In the genomic region with DNA sequence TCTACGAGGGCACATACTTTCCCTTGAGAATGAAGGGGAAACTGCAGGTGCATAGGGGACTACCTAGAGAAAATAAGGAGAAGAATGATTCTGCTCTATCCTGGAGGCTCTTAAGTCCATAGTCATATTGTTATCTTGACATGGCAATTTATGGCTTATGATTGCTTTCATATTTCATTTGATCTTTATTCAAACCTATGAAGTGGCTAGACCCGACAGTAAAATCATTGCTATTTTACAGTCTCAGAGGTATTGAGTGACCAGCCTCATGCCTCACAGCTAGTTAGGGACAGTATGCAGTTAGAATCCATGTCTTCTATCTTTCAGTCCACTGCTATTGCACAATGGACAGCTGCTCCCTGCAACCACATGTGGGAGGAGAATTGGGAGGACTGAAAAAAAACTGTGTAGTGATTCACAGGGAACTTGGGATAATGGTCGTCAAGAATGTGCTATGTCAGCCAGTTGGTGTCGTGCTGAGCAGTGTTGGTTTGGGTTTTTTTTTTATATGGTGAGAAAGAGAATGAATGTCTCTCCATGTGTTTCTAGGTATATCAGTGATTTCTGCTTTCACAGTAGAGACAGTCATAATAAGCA, we compare ENCODE assay signal across 1 cellular context.
TF ChIP-seq lines count a peak whose summit lies in the region.

No MANE protein-coding gene starts in this region.

TF ChIP-seq in GM23338, 12 proteins besides CTCF, POLR2A, EP300 and RAD21 (continued from another document):
- TF ChIP-seq, protein P1, sequence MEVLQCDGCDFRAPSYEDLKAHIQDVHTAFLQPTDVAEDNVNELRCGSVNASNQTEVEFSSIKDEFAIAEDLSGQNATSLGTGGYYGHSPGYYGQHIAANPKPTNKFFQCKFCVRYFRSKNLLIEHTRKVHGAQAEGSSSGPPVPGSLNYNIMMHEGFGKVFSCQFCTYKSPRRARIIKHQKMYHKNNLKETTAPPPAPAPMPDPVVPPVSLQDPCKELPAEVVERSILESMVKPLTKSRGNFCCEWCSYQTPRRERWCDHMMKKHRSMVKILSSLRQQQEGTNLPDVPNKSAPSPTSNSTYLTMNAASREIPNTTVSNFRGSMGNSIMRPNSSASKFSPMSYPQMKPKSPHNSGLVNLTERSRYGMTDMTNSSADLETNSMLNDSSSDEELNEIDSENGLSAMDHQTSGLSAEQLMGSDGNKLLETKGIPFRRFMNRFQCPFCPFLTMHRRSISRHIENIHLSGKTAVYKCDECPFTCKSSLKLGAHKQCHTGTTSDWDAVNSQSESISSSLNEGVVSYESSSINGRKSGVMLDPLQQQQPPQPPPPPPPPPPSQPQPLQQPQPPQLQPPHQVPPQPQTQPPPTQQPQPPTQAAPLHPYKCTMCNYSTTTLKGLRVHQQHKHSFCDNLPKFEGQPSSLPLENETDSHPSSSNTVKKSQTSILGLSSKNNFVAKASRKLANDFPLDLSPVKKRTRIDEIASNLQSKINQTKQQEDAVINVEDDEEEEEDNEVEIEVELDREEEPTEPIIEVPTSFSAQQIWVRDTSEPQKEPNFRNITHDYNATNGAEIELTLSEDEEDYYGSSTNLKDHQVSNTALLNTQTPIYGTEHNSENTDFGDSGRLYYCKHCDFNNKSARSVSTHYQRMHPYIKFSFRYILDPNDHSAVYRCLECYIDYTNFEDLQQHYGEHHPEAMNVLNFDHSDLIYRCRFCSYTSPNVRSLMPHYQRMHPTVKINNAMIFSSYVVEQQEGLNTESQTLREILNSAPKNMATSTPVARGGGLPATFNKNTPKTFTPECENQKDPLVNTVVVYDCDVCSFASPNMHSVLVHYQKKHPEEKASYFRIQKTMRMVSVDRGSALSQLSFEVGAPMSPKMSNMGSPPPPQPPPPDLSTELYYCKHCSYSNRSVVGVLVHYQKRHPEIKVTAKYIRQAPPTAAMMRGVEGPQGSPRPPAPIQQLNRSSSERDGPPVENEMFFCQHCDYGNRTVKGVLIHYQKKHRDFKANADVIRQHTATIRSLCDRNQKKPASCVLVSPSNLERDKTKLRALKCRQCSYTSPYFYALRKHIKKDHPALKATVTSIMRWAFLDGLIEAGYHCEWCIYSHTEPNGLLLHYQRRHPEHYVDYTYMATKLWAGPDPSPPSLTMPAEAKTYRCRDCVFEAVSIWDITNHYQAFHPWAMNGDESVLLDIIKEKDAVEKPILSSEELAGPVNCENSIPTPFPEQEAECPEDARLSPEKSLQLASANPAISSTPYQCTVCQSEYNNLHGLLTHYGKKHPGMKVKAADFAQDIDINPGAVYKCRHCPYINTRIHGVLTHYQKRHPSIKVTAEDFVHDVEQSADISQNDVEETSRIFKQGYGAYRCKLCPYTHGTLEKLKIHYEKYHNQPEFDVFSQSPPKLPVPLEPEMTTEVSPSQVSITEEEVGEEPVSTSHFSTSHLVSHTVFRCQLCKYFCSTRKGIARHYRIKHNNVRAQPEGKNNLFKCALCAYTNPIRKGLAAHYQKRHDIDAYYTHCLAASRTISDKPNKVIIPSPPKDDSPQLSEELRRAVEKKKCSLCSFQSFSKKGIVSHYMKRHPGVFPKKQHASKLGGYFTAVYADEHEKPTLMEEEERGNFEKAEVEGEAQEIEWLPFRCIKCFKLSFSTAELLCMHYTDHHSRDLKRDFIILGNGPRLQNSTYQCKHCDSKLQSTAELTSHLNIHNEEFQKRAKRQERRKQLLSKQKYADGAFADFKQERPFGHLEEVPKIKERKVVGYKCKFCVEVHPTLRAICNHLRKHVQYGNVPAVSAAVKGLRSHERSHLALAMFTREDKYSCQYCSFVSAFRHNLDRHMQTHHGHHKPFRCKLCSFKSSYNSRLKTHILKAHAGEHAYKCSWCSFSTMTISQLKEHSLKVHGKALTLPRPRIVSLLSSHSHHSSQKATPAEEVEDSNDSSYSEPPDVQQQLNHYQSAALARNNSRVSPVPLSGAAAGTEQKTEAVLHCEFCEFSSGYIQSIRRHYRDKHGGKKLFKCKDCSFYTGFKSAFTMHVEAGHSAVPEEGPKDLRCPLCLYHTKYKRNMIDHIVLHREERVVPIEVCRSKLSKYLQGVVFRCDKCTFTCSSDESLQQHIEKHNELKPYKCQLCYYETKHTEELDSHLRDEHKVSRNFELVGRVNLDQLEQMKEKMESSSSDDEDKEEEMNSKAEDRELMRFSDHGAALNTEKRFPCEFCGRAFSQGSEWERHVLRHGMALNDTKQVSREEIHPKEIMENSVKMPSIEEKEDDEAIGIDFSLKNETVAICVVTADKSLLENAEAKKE (CRISPR knock-in tag; IDR thresholded peaks at IDR 0.05), result no peak
- no peak for TF ChIP-seq CREB1 (CRISPR knock-in tag; IDR thresholded peaks at IDR 0.05; ENCODE audit: low read depth)
- TF ChIP-seq NANOG (IDR thresholded peaks at IDR 0.05; ENCODE audit: borderline replicate concordance), result no peak
- TF ChIP-seq JUNB (IDR thresholded peaks at IDR 0.05; ENCODE audit: unreplicated experiment), result no peak
- TF ChIP-seq, protein P2, sequence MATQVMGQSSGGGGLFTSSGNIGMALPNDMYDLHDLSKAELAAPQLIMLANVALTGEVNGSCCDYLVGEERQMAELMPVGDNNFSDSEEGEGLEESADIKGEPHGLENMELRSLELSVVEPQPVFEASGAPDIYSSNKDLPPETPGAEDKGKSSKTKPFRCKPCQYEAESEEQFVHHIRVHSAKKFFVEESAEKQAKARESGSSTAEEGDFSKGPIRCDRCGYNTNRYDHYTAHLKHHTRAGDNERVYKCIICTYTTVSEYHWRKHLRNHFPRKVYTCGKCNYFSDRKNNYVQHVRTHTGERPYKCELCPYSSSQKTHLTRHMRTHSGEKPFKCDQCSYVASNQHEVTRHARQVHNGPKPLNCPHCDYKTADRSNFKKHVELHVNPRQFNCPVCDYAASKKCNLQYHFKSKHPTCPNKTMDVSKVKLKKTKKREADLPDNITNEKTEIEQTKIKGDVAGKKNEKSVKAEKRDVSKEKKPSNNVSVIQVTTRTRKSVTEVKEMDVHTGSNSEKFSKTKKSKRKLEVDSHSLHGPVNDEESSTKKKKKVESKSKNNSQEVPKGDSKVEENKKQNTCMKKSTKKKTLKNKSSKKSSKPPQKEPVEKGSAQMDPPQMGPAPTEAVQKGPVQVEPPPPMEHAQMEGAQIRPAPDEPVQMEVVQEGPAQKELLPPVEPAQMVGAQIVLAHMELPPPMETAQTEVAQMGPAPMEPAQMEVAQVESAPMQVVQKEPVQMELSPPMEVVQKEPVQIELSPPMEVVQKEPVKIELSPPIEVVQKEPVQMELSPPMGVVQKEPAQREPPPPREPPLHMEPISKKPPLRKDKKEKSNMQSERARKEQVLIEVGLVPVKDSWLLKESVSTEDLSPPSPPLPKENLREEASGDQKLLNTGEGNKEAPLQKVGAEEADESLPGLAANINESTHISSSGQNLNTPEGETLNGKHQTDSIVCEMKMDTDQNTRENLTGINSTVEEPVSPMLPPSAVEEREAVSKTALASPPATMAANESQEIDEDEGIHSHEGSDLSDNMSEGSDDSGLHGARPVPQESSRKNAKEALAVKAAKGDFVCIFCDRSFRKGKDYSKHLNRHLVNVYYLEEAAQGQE (IDR thresholded peaks at IDR 0.05; ENCODE audit: unreplicated experiment), result no peak
- TF ChIP-seq EZH2 (IDR thresholded peaks at IDR 0.05; ENCODE audit: low read depth, unreplicated experiment), result no peak
